ENCODE assay signal across 8 cellular contexts in the genomic region with DNA sequence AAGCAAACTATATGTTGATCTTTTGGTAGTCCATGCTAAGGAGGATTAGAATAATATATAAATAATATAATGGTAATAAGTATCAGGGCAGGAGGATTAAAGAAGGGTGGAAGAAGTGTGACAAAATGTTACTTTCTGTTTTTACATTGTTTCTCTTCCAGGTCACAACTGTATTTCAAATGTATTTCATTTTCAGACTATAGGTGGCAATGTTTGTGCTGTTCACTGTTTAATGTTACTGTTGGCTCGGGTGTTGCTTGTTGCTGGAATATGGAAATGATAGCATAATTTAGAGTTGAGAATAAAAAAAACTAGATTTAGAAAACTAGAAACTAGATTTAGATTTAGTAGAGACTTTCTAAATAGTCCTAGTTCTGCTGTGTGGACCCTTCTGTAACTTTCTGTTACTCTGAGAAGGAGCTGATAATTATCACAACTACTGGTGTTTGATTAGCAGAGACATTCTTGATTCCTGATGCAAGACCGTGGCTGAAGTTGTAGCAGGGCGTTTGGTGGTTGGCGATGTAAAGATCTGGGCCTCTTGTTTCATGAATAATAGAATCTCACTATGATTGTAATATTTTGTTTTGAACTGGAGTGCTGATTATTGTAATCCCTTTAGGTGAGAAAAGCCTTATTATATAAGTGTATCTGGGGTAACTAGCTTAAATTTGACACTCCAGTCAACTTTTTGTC. TPM values are rescaled to one million over a fixed set of nuclear protein-coding genes. Genes with fewer than 3 reads are reported as not detected.
A peak's percentile ranks its signal among the peaks of the same experiment; 100 is the strongest.
DNase-seq lines count a peak whose midpoint lies in the region; ATAC-seq, FAIRE-seq and TF ChIP-seq lines count a peak whose summit lies in the region.

No MANE protein-coding gene starts in this region.

- no peak overlapping the region for H2BK15ac ChIP-seq in H1 (ENCODE audit: low read length)

- H3K4me3 ChIP-seq in A673 (ENCODE audit: low read depth, low read length, poor library complexity, severe bottlenecking) (no peak overlapping the region), H1 (ENCODE audit: extremely low read depth in 1 of 4, insufficient read depth in 2 of 4, low read depth in 3 of 4, low read length in 4 of 4) (no peak overlapping the region)

- H3K9ac ChIP-seq in H1 (replicated peaks in 1 of 4; ENCODE audit: extremely low read depth in 1 of 4, low read depth in 3 of 4, low read length in 3 of 4) = no peak overlapping the region

- POLR2A ChIA-PET in A673 (lab: Charles Lee; ENCODE audit: low non-redundant PET) = no interaction called here
- POLR2A ChIA-PET in H1 (lab: Charles Lee; ENCODE audit: partially characterized antibody) = interaction anchor here (1.1 to 1.8 kb wide), 2 partner anchors 15 to 91 kb away, joined by 3 to 4 read pairs; no protein-coding TSS in a partner anchor

- no peak overlapping the region for H2BK120ac ChIP-seq in H1 (replicated peaks; ENCODE audit: low read depth, low read length)

- peak; percentile 39 for DNase-seq in A673 (ENCODE audit: low spot score)
- DNase-seq in NAMALWA (ENCODE audit: low spot score) = peak; percentile 68
- no peak for DNase-seq in H1 (ENCODE audit: low read depth in 1 of 2, low spot score in 2 of 2)
- DNase-seq in substantia nigra (lab: John Stamatoyannopoulos, UW) = no peak
- DNase-seq in activated effector memory CD4-positive, alpha-beta T cell treated with anti-CD3 and anti-CD28 coated beads, Interleukin-2, amount 50 U/mL, for 16 hours = no peak
- DNase-seq in left ventricle myocardium superior = no peak

- H3K4me1 ChIP-seq in A673 (ENCODE audit: insufficient read depth, low read length, poor library complexity, severe bottlenecking) (no peaks in the 10 kb centered on the region), H1 (replicated peaks in 1 of 4; ENCODE audit: control insufficient read depth in 3 of 4, insufficient read depth in 4 of 4, low read length in 3 of 4) (peaks cover 0 to 14% (median 10%) of the 10 kb centered on the region in 4 experiments; a peak in 3 of 7 replicates)

- no peak overlapping the region for H3K14ac ChIP-seq in H1 (ENCODE audit: insufficient read length)

- no peak overlapping the region for H4K91ac ChIP-seq in H1 (replicated peaks; ENCODE audit: insufficient read length, low read length)

- no peak overlapping the region for H3K56ac ChIP-seq in H1 (replicated peaks; ENCODE audit: insufficient read length, low read depth, low read length)

- H4K5ac ChIP-seq in H1 (ENCODE audit: insufficient read length, low read depth, low read length) = no peak overlapping the region

- peaks cover 6 to 7% of the 10 kb centered on the region in 2 experiments for H4K20me1 ChIP-seq in H1 (replicated peaks in 1 of 2; ENCODE audit: control insufficient read depth in 1 of 2, insufficient read depth in 2 of 2, low read length in 2 of 2)

- no peak overlapping the region for H2BK12ac ChIP-seq in H1 (ENCODE audit: low read depth, low read length)

- CTCF ChIA-PET in A673 (lab: Charles Lee) (interaction anchor here (0.7 kb wide), 1 partner anchor 70 kb away, joined by 5 read pairs; no protein-coding TSS in a partner anchor), H1 (lab: Charles Lee; ENCODE audit: partially characterized antibody) (interaction anchor here (0.6 to 3.0 kb wide), 15 partner anchors 8 to 125 kb away, joined by 3 to 10 read pairs (median 6); a partner anchor contains a TSS)

- TF ChIP-seq POLR2A in H1 (IDR thresholded peaks at IDR 0.05; ENCODE audit: control extremely low read depth in 1 of 2, low read depth in 2 of 2, low read length in 2 of 2) (no peak), GM18505 (IDR thresholded peaks at IDR 0.05; ENCODE audit: borderline replicate concordance, extremely low read depth, insufficient read depth, insufficient read length) (no peak)

- intact Hi-C loops in A673 (cut with micrococcal nuclease; ENCODE audit: unreplicated experiment) = no loop called here
- intact Hi-C loops in left ventricle myocardium superior (cut with micrococcal nuclease) = no loop called here

- H4K8ac ChIP-seq in H1 (ENCODE audit: extremely low read depth, insufficient read depth, low read length) = no peak overlapping the region

- H3K4me2 ChIP-seq in H1 (ENCODE audit: insufficient read depth in 1 of 2, low read depth in 2 of 2, low read length in 2 of 2) = no peak overlapping the region

- no peak overlapping the region for H2AFZ ChIP-seq in H1 (ENCODE audit: low read length)

- no peak overlapping the region for H2BK20ac ChIP-seq in H1 (ENCODE audit: low read length)

- H3K27me3 ChIP-seq in A673 (replicated peaks; ENCODE audit: insufficient read depth, low read depth, low read length, poor library complexity) (no peaks in the 10 kb centered on the region), H1 (replicated peaks in 1 of 4; ENCODE audit: control insufficient read depth in 3 of 4, extremely low read depth in 1 of 4, insufficient read depth in 3 of 4, low read length in 3 of 4) (no peaks in the 10 kb centered on the region; a peak in 1 of 7 replicates)

- no peak overlapping the region for H2BK5ac ChIP-seq in H1 (ENCODE audit: low read depth, low read length)

- no peaks in the 10 kb centered on the region for H3K23me2 ChIP-seq in H1 (ENCODE audit: low read depth, low read length)

- no peak for FAIRE-seq in H1 (lab: Jason Lieb, UNC)

- H3K27ac ChIP-seq in A673 (ENCODE audit: low read depth, low read length, poor library complexity, severe bottlenecking) (no peak overlapping the region), H1 (ENCODE audit: low read depth, low read length) (no peak overlapping the region), substantia nigra (ENCODE audit: low read depth, low read length, poor library complexity, severe bottlenecking) (peak overlapping the region; percentile 45)

- H2AK5ac ChIP-seq in H1 (ENCODE audit: low read depth, low read length) = no peak overlapping the region

- no peak overlapping the region for H3K23ac ChIP-seq in H1 (ENCODE audit: insufficient read length)

- no peaks in the 10 kb centered on the region for H3K36me3 ChIP-seq in A673 (ENCODE audit: insufficient read depth, low read length, poor library complexity, severe bottlenecking)
- H3K36me3 ChIP-seq in H1 (ENCODE audit: control insufficient read depth in 2 of 4, insufficient read depth in 4 of 4, low read length in 3 of 4) = peaks cover 0 to 4% (median 0%) of the 10 kb centered on the region in 4 experiments; a peak in 1 of 8 replicates

- no peaks in the 10 kb centered on the region for H3K9me3 ChIP-seq in A673 (ENCODE audit: low read depth, low read length, poor library complexity, severe bottlenecking)
- no peaks in the 10 kb centered on the region for H3K9me3 ChIP-seq in H1 (ENCODE audit: insufficient read depth in 2 of 2, low read depth in 1 of 2, low read length in 1 of 2)

- no peak for TF ChIP-seq EP300 in H1 (IDR thresholded peaks at IDR 0.05; ENCODE audit: borderline replicate concordance in 1 of 2, low read depth in 2 of 2, low read length in 2 of 2)

- TF ChIP-seq RAD21 in H1 (IDR thresholded peaks at IDR 0.05 in 1 of 2, conservative IDR thresholded peaks at IDR 0.05 in 1 of 2; ENCODE audit: low read depth in 2 of 2, low read length in 2 of 2) = 0 out of 4 replicates have a peak, but pooled peaks have one; percentile 2 to 10

- 87% methylated on average over 4 of the region's 4 CpGs; no CpG with 5 or more reads in 1 of the 2 experiments for WGBS in H1 (ENCODE audit: extremely low coverage in 1 of 2, insufficient coverage in 1 of 2, insufficient read length in 1 of 2, insufficient replicate concordance in 2 of 2, low coverage in 1 of 2, low lambda C conversion rate in 2 of 2, missing lambda C conversion rate in 1 of 2), 2 experiments

- peaks cover 8 to 91% of the 10 kb centered on the region in 2 experiments for H3K79me2 ChIP-seq in H1 (ENCODE audit: control insufficient read depth in 1 of 2, insufficient read depth in 2 of 2, low read length in 2 of 2)

- no peak overlapping the region for H3K18ac ChIP-seq in H1 (ENCODE audit: extremely low read depth, low read length)

- BruUV-seq in A673 (replicated peaks; lab: Mats Ljungman, UMichigan) = no TSS peak

- H3K79me1 ChIP-seq in H1 (ENCODE audit: low read depth, low read length) = peaks cover 7% of the 10 kb centered on the region

- no peak overlapping the region for H3K4ac ChIP-seq in H1 (replicated peaks; ENCODE audit: insufficient read length, low read depth, low read length)

- ATAC-seq in GM18520 (IDR thresholded peaks at IDR 0.05; ENCODE audit: unreplicated experiment) (peak; percentile 44), GM18505 (IDR thresholded peaks at IDR 0.05; ENCODE audit: unreplicated experiment) (no peak), left ventricle myocardium superior (no peak)

- TF ChIP-seq CTCF in A673 (conservative IDR thresholded peaks at IDR 0.05; ENCODE audit: low read depth, low read length) (peak; percentile 57), H1 (IDR thresholded peaks at IDR 0.05; ENCODE audit: control extremely low read depth in 1 of 3, insufficient read depth in 1 of 3, low read depth in 1 of 3, low read length in 3 of 3) (no peak)

TF ChIP-seq in H1, 55 proteins besides CTCF, POLR2A, EP300 and RAD21 (continues in another document):
- no peak for TF ChIP-seq FOSL1 (IDR thresholded peaks at IDR 0.05; ENCODE audit: insufficient read depth, low read depth, low read length)
- no peak for TF ChIP-seq KDM1A (IDR thresholded peaks at IDR 0.05; ENCODE audit: borderline replicate concordance, low read length)
- no peak for TF ChIP-seq KDM4A (IDR thresholded peaks at IDR 0.05; ENCODE audit: low read depth, low read length, severe bottlenecking)
- no peak for TF ChIP-seq CHD1 (IDR thresholded peaks at IDR 0.05; ENCODE audit: low read depth, low read length)
- TF ChIP-seq NRF1 (IDR thresholded peaks at IDR 0.05; ENCODE audit: low read depth, low read length) = no peak
- no peak for TF ChIP-seq SP1 (IDR thresholded peaks at IDR 0.05; ENCODE audit: low read depth, low read length)

RNA-seq across cellular contexts. Expression of a gene that starts 7.9 kb away (rescaled TPM):
- 15.3 and 23.8 TPM in 2 replicates for total RNA-seq in A673 (2021)
- total RNA-seq in H1 (2021; fragmentation: NEBNext Ultra II Directional; extraction: Animal tissue kit (Norgen Biotek cat#: 25700)) = 63.4 and 69.8 TPM in 2 replicates
- polyA plus RNA-seq in H1 (2011; rRNA removed) = 37.3 and 53.0 TPM in 2 replicates
- polyA plus RNA-seq in H1 (2011; cell fraction: cytosol; rRNA removed) = 35.7 TPM
- polyA plus RNA-seq in H1 (2011; cell fraction: nucleus; rRNA removed) = 112 TPM
- polyA plus RNA-seq in H1 (2012, experiment 1 of 2) = 49.0 to 66.6 TPM (median 55.2 TPM) in 4 replicates
- polyA plus RNA-seq in H1 (2012, experiment 2 of 2) = 14.1 TPM
- polyA plus RNA-seq in H1 (2013, experiment 1 of 2) = 60.0 TPM
- 63.7 TPM for polyA plus RNA-seq in H1 (2013, experiment 2 of 2)
- polyA minus RNA-seq in H1 (2011; rRNA and poly(A)+ RNA removed) = 77.2 and 91.8 TPM in 2 replicates
- polyA minus RNA-seq in H1 (2011; cell fraction: cytosol; rRNA and poly(A)+ RNA removed) = 35.2 TPM
- polyA minus RNA-seq in H1 (2011; cell fraction: nucleus; rRNA and poly(A)+ RNA removed) = 128 TPM
- total RNA-seq in left ventricle myocardium superior = 67.4 TPM

Comparison
In these comparisons a context has a peak if more than half of its experiments do, and no peak if none do; other contexts are left out.
1. DNase-seq: peak in A673 (single experiment) and NAMALWA (single experiment); none in H1 (0 of 2), substantia nigra (0 of 49), activated effector memory CD4-positive, alpha-beta T cell treated with anti-CD3 and anti-CD28 coated beads, Interleukin-2, amount 50 U/mL, for 16 hours (single experiment) and left ventricle myocardium superior (single experiment).